In genomic region chr11:122253541-122254317, GRCh38 we compare ENCODE assay signal across 13 cellular contexts.
DNase-seq lines count a peak whose midpoint lies in the region; FAIRE-seq and TF ChIP-seq lines count a peak whose summit lies in the region.
"Had no signal": no experiment of that assay in that cellular context is flagged by ENCODE, and none has a peak within 500 bp of the region (broad histone marks: within the 10 kb centered on the region; RNA-seq: fewer than 3 reads in every experiment).

No MANE protein-coding gene starts in this region.

- peaks cover 16% of the 10 kb centered on the region for H3K9me3 Mint-ChIP-seq in neural progenitor cell
- no peaks in the 10 kb centered on the region for H3K9me3 Mint-ChIP-seq in activated T-helper 1 cell treated with anti-CD3 and anti-CD28 coated beads, Interleukin-12 subunit alpha, Interleukin-12 subunit beta, Interleukin-2, Interleukin-4 antibody, amounts not matched to agents 30 ng/mL and 10 ng/mL and 1 ng/mL, durations not matched to agents 14 hours and 24 hours and 36 hours
- no peaks in the 10 kb centered on the region for H3K9me3 Mint-ChIP-seq in HFFc6

- H3K4me1 ChIP-seq in GM23248 (ENCODE audit: insufficient read depth) (peaks cover 6% of the 10 kb centered on the region; the same call in 1 of the 2 replicates), neural progenitor cell (peaks cover 22% of the 10 kb centered on the region)

- H3K9me3 ChIP-seq in GM23248 (ENCODE audit: low read depth): no peaks in the 10 kb centered on the region
- no peaks in the 10 kb centered on the region for H3K9me3 ChIP-seq in neural progenitor cell (ENCODE audit: low read depth)

- H3K4me2 ChIP-seq in GM23248 (ENCODE audit: unreplicated experiment) (no peak overlapping the region), neural progenitor cell (no peak overlapping the region)

- H3K4me3 Mint-ChIP-seq in neural progenitor cell (peak overlapping the region; percentile 30), HFFc6 (no peak overlapping the region)
- no peak overlapping the region for H3K4me3 Mint-ChIP-seq in activated T-helper 1 cell treated with anti-CD3 and anti-CD28 coated beads, Interleukin-12 subunit alpha, Interleukin-12 subunit beta, Interleukin-2, Interleukin-4 antibody, amounts not matched to agents 30 ng/mL and 10 ng/mL and 1 ng/mL, durations not matched to agents 14 hours and 24 hours and 36 hours
- H3K4me3 Mint-ChIP-seq: naive thymus-derived CD8-positive, alpha-beta T cell had no signal

- no peaks in the 10 kb centered on the region for H3K79me2 ChIP-seq in GM23248 (ENCODE audit: insufficient read depth)
- H3K79me2 ChIP-seq in neural progenitor cell (ENCODE audit: low read depth): no peaks in the 10 kb centered on the region

- H3K9ac ChIP-seq in GM23248 (no peak overlapping the region), neural progenitor cell (no peak overlapping the region)

- H3F3A ChIP-seq in GM23248 (ENCODE audit: insufficient read depth) (no peaks in the 10 kb centered on the region), neural progenitor cell (ENCODE audit: low read depth) (no peaks in the 10 kb centered on the region)

- H3K27ac ChIP-seq in GM23248: no peak overlapping the region
- no peak overlapping the region for H3K27ac ChIP-seq in neural progenitor cell
- H3K27ac ChIP-seq: coronary artery had no signal

- DNase-seq in GM23248 (peak; percentile 39), RPMI8226 (peak; percentile 21), fibroblast of peridontal ligament (ENCODE audit: extremely low read depth) (peak; percentile 50), neural progenitor cell (ENCODE audit: low spot score) (peak; percentile 38), GM19239 (ENCODE audit: insufficient read length, low spot score) (no peak), glomerular visceral epithelial cell (ENCODE audit: extremely low spot score) (no peak), HFFc6 (no peak)
- DNase-seq in activated T-helper 1 cell treated with anti-CD3 and anti-CD28 coated beads, Interleukin-12 subunit alpha, Interleukin-12 subunit beta, Interleukin-2, Interleukin-4 antibody, amounts not matched to agents 30 ng/mL and 10 ng/mL and 1 ng/mL, durations not matched to agents 14 hours and 24 hours and 36 hours (ENCODE audit: low spot score): no peak
- DNase-seq: activated CD4-positive, alpha-beta T cell treated with anti-CD3 and anti-CD28 coated beads for 1 hour; activated effector memory CD4-positive, alpha-beta T cell treated with Interleukin-2 at 50 U/mL for 16 hours; naive thymus-derived CD8-positive, alpha-beta T cell; stimulated activated CD4-positive, alpha-beta T cell treated with anti-CD3 and anti-CD28 coated beads, Interleukin-2, amount 100 ng/mL, for 48 hours had no signal

- H4K20me1 ChIP-seq in GM23248 (ENCODE audit: insufficient read depth): no peaks in the 10 kb centered on the region
- H4K20me1 ChIP-seq in neural progenitor cell (ENCODE audit: low read depth): no peaks in the 10 kb centered on the region

- intact Hi-C loops in activated T-helper 1 cell treated with anti-CD3 and anti-CD28 coated beads, Interleukin-12 subunit alpha, Interleukin-12 subunit beta, Interleukin-2, Interleukin-4 antibody, amounts not matched to agents 30 ng/mL and 10 ng/mL and 1 ng/mL, durations not matched to agents 14 hours and 24 hours and 36 hours (cut with micrococcal nuclease): no loop called here

- H3K36me3 Mint-ChIP-seq in neural progenitor cell (peaks cover 32% of the 10 kb centered on the region), HFFc6 (ENCODE audit: low read depth) (no peaks in the 10 kb centered on the region)
- H3K36me3 Mint-ChIP-seq in activated T-helper 1 cell treated with anti-CD3 and anti-CD28 coated beads, Interleukin-12 subunit alpha, Interleukin-12 subunit beta, Interleukin-2, Interleukin-4 antibody, amounts not matched to agents 30 ng/mL and 10 ng/mL and 1 ng/mL, durations not matched to agents 14 hours and 24 hours and 36 hours (ENCODE audit: low read depth): no peaks in the 10 kb centered on the region
- H3K36me3 Mint-ChIP-seq: naive thymus-derived CD8-positive, alpha-beta T cell had no signal

- no peaks in the 10 kb centered on the region for H3K9me2 ChIP-seq in GM23248 (ENCODE audit: insufficient read depth)

- FAIRE-seq in GM19239 (lab: Jason Lieb, UNC): no peak

- peaks cover 5% of the 10 kb centered on the region for H3K27me3 Mint-ChIP-seq in neural progenitor cell (ENCODE audit: insufficient read depth, low read depth)
- H3K27me3 Mint-ChIP-seq in activated T-helper 1 cell treated with anti-CD3 and anti-CD28 coated beads, Interleukin-12 subunit alpha, Interleukin-12 subunit beta, Interleukin-2, Interleukin-4 antibody, amounts not matched to agents 30 ng/mL and 10 ng/mL and 1 ng/mL, durations not matched to agents 14 hours and 24 hours and 36 hours (ENCODE audit: insufficient read depth): no peaks in the 10 kb centered on the region
- peaks cover 12% of the 10 kb centered on the region for H3K27me3 Mint-ChIP-seq in HFFc6 (ENCODE audit: insufficient read depth)

- in situ Hi-C loops in GM23248 (cut with MboI): no loop called here

- H3K36me3 ChIP-seq in GM23248 (ENCODE audit: low read depth): no peaks in the 10 kb centered on the region
- no peaks in the 10 kb centered on the region for H3K36me3 ChIP-seq in neural progenitor cell

- no peak overlapping the region for H2AFZ ChIP-seq in GM23248
- no peak overlapping the region for H2AFZ ChIP-seq in neural progenitor cell (replicated peaks)

- H3K27me3 ChIP-seq in GM23248 (replicated peaks; ENCODE audit: insufficient read depth) (no peaks in the 10 kb centered on the region), neural progenitor cell (no peaks in the 10 kb centered on the region)

- peaks cover 40% of the 10 kb centered on the region for H3K4me1 Mint-ChIP-seq in neural progenitor cell
- no peaks in the 10 kb centered on the region for H3K4me1 Mint-ChIP-seq in activated T-helper 1 cell treated with anti-CD3 and anti-CD28 coated beads, Interleukin-12 subunit alpha, Interleukin-12 subunit beta, Interleukin-2, Interleukin-4 antibody, amounts not matched to agents 30 ng/mL and 10 ng/mL and 1 ng/mL, durations not matched to agents 14 hours and 24 hours and 36 hours (ENCODE audit: low read depth)
- no peaks in the 10 kb centered on the region for H3K4me1 Mint-ChIP-seq in HFFc6 (ENCODE audit: low read depth)
- H3K4me1 Mint-ChIP-seq: naive thymus-derived CD8-positive, alpha-beta T cell had no signal

- TF ChIP-seq CTCF in neural progenitor cell (IDR thresholded peaks at IDR 0.05): no peak
- no peak for TF ChIP-seq CTCF in HFFc6 (IDR thresholded peaks at IDR 0.05)

- H3K4me3 ChIP-seq in GM23248: no peak overlapping the region
- no peak overlapping the region for H3K4me3 ChIP-seq in neural progenitor cell
- H3K4me3 ChIP-seq: coronary artery had no signal

- H3K27ac Mint-ChIP-seq in neural progenitor cell (peak overlapping the region; percentile 92), HFFc6 (no peak overlapping the region)
- no peak overlapping the region for H3K27ac Mint-ChIP-seq in activated T-helper 1 cell treated with anti-CD3 and anti-CD28 coated beads, Interleukin-12 subunit alpha, Interleukin-12 subunit beta, Interleukin-2, Interleukin-4 antibody, amounts not matched to agents 30 ng/mL and 10 ng/mL and 1 ng/mL, durations not matched to agents 14 hours and 24 hours and 36 hours
- H3K27ac Mint-ChIP-seq: naive thymus-derived CD8-positive, alpha-beta T cell had no signal

- 35 to 39% methylated on average over 5 of the region's 5 CpGs for WGBS in GM23248 (ENCODE audit: low coverage in 1 of 2, low lambda C conversion rate in 2 of 2, missing lambda C conversion rate in 2 of 2), 2 experiments

Comparison
In these comparisons a context has a peak if more than half of its experiments do, and no peak if none do; other contexts are left out.
1. DNase-seq: peak in GM23248 (single experiment), RPMI8226 (single experiment), fibroblast of peridontal ligament (single experiment) and neural progenitor cell (single experiment); none in GM19239 (single experiment), activated T-helper 1 cell treated with anti-CD3 and anti-CD28 coated beads, Interleukin-12 subunit alpha, Interleukin-12 subunit beta, Interleukin-2, Interleukin-4 antibody, amounts not matched to agents 30 ng/mL and 10 ng/mL and 1 ng/mL, durations not matched to agents 14 hours and 24 hours and 36 hours (single experiment), glomerular visceral epithelial cell (single experiment) and HFFc6 (single experiment).